8 cellular contexts compared by ENCODE assay signal in genomic region chr14:59188461-59189280, GRCh38. TPM values are rescaled to one million over a fixed set of nuclear protein-coding genes. Genes with fewer than 3 reads are reported as not detected.
DNase-seq lines count a peak whose midpoint lies in the region; ATAC-seq and TF ChIP-seq lines count a peak whose summit lies in the region.

DAAM1 (plus strand) TSS chr14:59188667; CDS start chr14:59263478, 74,811 bp downstream.

- TF ChIP-seq CTCF in osteocyte (IDR thresholded peaks at IDR 0.05): no peak

- DNase-seq in NCI-H1092 (lab: John Stamatoyannopoulos, UW) (peak; percentile 99), SKM-1 (lab: John Stamatoyannopoulos, UW; ENCODE audit: unreplicated experiment) (peak; percentile 68), glomerular visceral epithelial cell (ENCODE audit: extremely low spot score) (peak; percentile 98), osteocyte (ENCODE audit: extremely low spot score, unreplicated experiment) (peak; percentile 98)

- no peaks in the 10 kb centered on the region for H3K9me3 Mint-ChIP-seq in activated naive CD8-positive, alpha-beta T cell (ENCODE audit: low read depth)
- H3K9me3 Mint-ChIP-seq in osteocyte (ENCODE audit: unreplicated experiment): no peaks in the 10 kb centered on the region

- H3K4me1 ChIP-seq in thymus (ENCODE audit: control insufficient read depth, insufficient read depth, low read length): peaks cover 10% of the 10 kb centered on the region

- H3K4me3 ChIP-seq in GM08714 (ENCODE audit: low read length) (peak within 1 kb of the TSS; percentile 76), thymus (ENCODE audit: low read length) (peak within 1 kb of the TSS; percentile 66)

- H3K4me3 Mint-ChIP-seq in activated naive CD8-positive, alpha-beta T cell: peak within 1 kb of the TSS; percentile 96
- H3K4me3 Mint-ChIP-seq in osteocyte (ENCODE audit: unreplicated experiment): peak within 1 kb of the TSS; percentile 90

- peak within 1 kb of the TSS; percentile 95 for H3K27ac ChIP-seq in thymus (ENCODE audit: low read depth)

- no peaks in the 10 kb centered on the region for H3K9me3 ChIP-seq in thymus (ENCODE audit: control insufficient read depth)

- H3K27me3 ChIP-seq in thymus (ENCODE audit: control insufficient read depth, insufficient read depth): peaks cover 2% of the 10 kb centered on the region

- peak within 1 kb of the TSS; percentile 82 for H3K27ac Mint-ChIP-seq in activated naive CD8-positive, alpha-beta T cell
- H3K27ac Mint-ChIP-seq in osteocyte (ENCODE audit: unreplicated experiment): peak within 1 kb of the TSS; percentile 94

- WGBS in thymus: under 1% methylated on average over 68 of the region's 68 CpGs

- ATAC-seq in HG02588 (IDR thresholded peaks at IDR 0.05; ENCODE audit: unreplicated experiment): peak; percentile 88

- no peaks in the 10 kb centered on the region for H3K36me3 ChIP-seq in thymus (ENCODE audit: control insufficient read depth, insufficient read depth)

- H3K36me3 Mint-ChIP-seq in activated naive CD8-positive, alpha-beta T cell: no peaks in the 10 kb centered on the region
- no peaks in the 10 kb centered on the region for H3K36me3 Mint-ChIP-seq in osteocyte (ENCODE audit: unreplicated experiment)

- H3K27me3 Mint-ChIP-seq in activated naive CD8-positive, alpha-beta T cell: peaks cover 4% of the 10 kb centered on the region
- H3K27me3 Mint-ChIP-seq in osteocyte (ENCODE audit: unreplicated experiment): peaks cover 32% of the 10 kb centered on the region

- H3K4me1 Mint-ChIP-seq in activated naive CD8-positive, alpha-beta T cell (ENCODE audit: low read depth): peaks cover 16% of the 10 kb centered on the region
- peaks cover 22% of the 10 kb centered on the region for H3K4me1 Mint-ChIP-seq in osteocyte (ENCODE audit: unreplicated experiment)

RNA-seq across cellular contexts. Expression of gene DAAM1, which starts in this region (rescaled TPM):
- 22.8 and 24.7 TPM in 2 replicates for total RNA-seq in osteocyte
- polyA plus RNA-seq in thymus: 8.9 TPM

Comparison
In these comparisons a context has a peak if more than half of its experiments do, and no peak if none do; other contexts are left out.
1. Peak in every context shown above with its lines: DNase-seq, ATAC-seq, H3K4me3 ChIP-seq and H3K27ac ChIP-seq.